Comparison of ENCODE assay signal across 8 cellular contexts in genomic region chr10:91632671-91633550, GRCh38. TPM values are rescaled to one million over a fixed set of nuclear protein-coding genes. Genes with fewer than 3 reads are reported as not detected.
DNase-seq lines count a peak whose midpoint lies in the region; ATAC-seq and TF ChIP-seq lines count a peak whose summit lies in the region.

TSS of gene PPP1R3C (minus strand) at chr10:91633071. CDS start at chr10:91632969, 102 bp downstream.

- H3K36me3 ChIP-seq in BJ (ENCODE audit: control insufficient read depth, insufficient read depth, low read length) (peaks cover 8% of the 10 kb centered on the region), SJCRH30 (no peaks in the 10 kb centered on the region), heart right ventricle (peaks cover 0 to 32% (median 13%) of the 10 kb centered on the region in 9 donors)

- ATAC-seq in GM19438 (IDR thresholded peaks at IDR 0.05; ENCODE audit: low read depth, unreplicated experiment) (peak; percentile 80), heart right ventricle (peak; percentile 90 to 98 (median 95))

- H3K9me3 Mint-ChIP-seq in osteocyte (ENCODE audit: unreplicated experiment): peaks cover 5% of the 10 kb centered on the region

- H3K9me3 ChIP-seq in SJCRH30 (replicated peaks): no peaks in the 10 kb centered on the region
- H3K9me3 ChIP-seq in heart right ventricle: no peaks in the 10 kb centered on the region

- peak; percentile 68 for DNase-seq in BJ (ENCODE audit: low read depth)
- DNase-seq in HS-5 (ENCODE audit: low read depth): peak; percentile 83
- DNase-seq in SJCRH30: peak; percentile 86 to 90
- peak; percentile 88 to 90 for DNase-seq in heart right ventricle
- peak; percentile 93 for DNase-seq in osteocyte (ENCODE audit: extremely low spot score, unreplicated experiment)
- DNase-seq in ureter (ENCODE audit: low spot score): peak; percentile 93

- peak within 1 kb of the TSS; percentile 32 for H3K27ac ChIP-seq in SJCRH30
- H3K27ac ChIP-seq in angular gyrus (ENCODE audit: low read depth, low read length): peak within 1 kb of the TSS; percentile 73
- H3K27ac ChIP-seq in heart right ventricle: peak within 1 kb of the TSS; percentile 50 to 88 (median 84)

- no peaks in the 10 kb centered on the region for H3K4me1 ChIP-seq in SJCRH30
- H3K4me1 ChIP-seq in heart right ventricle: peaks cover 0 to 40% (median 15%) of the 10 kb centered on the region in 9 donors

- peak within 1 kb of the TSS; percentile 85 for H3K27ac Mint-ChIP-seq in osteocyte (ENCODE audit: unreplicated experiment)

- POLR2A ChIA-PET in BJ (lab: Charles Lee): interaction anchor here (0.5 to 1.5 kb wide), 8 partner anchors 19 to 172 kb away, joined by 3 to 6 read pairs (median 4); no protein-coding TSS in a partner anchor

- CTCF ChIA-PET in BJ (lab: Yijun Ruan, JAX): interaction anchor here (0.6 to 6.3 kb wide), 25 partner anchors 11 to 334 kb away, joined by 3 to 116 read pairs (median 3); no protein-coding TSS in a partner anchor

- peaks cover 26% of the 10 kb centered on the region for H3K36me3 Mint-ChIP-seq in osteocyte (ENCODE audit: unreplicated experiment)

- H3K4me3 ChIP-seq in BJ (ENCODE audit: low read depth, low read length) (peak within 1 kb of the TSS; percentile 74), SJCRH30 (peak within 1 kb of the TSS; percentile 68), heart right ventricle (peak within 1 kb of the TSS; percentile 46 to 86 (median 72))

- TF ChIP-seq CTCF in BJ (IDR thresholded peaks at IDR 0.05; ENCODE audit: insufficient read depth, low read depth, low read length) (peak; percentile 55), heart right ventricle (IDR thresholded peaks at IDR 0.05) (peak in 6 of 9 donors; percentile 32 to 55 (median 40)), osteocyte (IDR thresholded peaks at IDR 0.05) (peak; percentile 43)

- 1 to 2% methylated on average over 61 of the region's 61 CpGs for WGBS in heart right ventricle, 2 donors

- no peaks in the 10 kb centered on the region for H3K27me3 Mint-ChIP-seq in osteocyte (ENCODE audit: unreplicated experiment)

- intact Hi-C loops in heart right ventricle (cut with DNase I): loop anchor here in 8 of 10 donors (1.0 to 10.0 kb wide), 9 partner anchors 25 to 338 kb away; partner anchors contain the start of gene BTAF1 (in 1 of the 8)

- peaks cover 68% of the 10 kb centered on the region for H3K4me1 Mint-ChIP-seq in osteocyte (ENCODE audit: unreplicated experiment)

- H3K27me3 ChIP-seq in BJ (ENCODE audit: control insufficient read depth, insufficient read depth, low read length) (no peaks in the 10 kb centered on the region), SJCRH30 (no peaks in the 10 kb centered on the region), heart right ventricle (peaks cover 0 to 31% (median 0%) of the 10 kb centered on the region in 7 donors)

- H3K4me3 Mint-ChIP-seq in osteocyte (ENCODE audit: unreplicated experiment): peak within 1 kb of the TSS; percentile 81

RNA-seq across cellular contexts. Expression of gene PPP1R3C, which starts in this region (rescaled TPM):
- 33.4 and 53.4 TPM in 2 replicates for polyA plus RNA-seq in BJ (2011; rRNA removed)
- 44.4 and 56.2 TPM in 2 replicates for polyA minus RNA-seq in BJ (2011; rRNA and poly(A)+ RNA removed)
- 5.7 and 5.9 TPM in 2 replicates for total RNA-seq in SJCRH30 (2014; rRNA removed; shearing (Covaris generic))
- 100 to 1,000 TPM; 121 to 315 (median 190) TPM for total RNA-seq in heart right ventricle
- 10 to 100 TPM; 27.5 to 41.0 TPM for polyA plus RNA-seq in heart right ventricle
- 15.7 and 16.2 TPM in 2 replicates for total RNA-seq in osteocyte
- total RNA-seq in ureter: 113 TPM

Comparison
In these comparisons a context has a peak if more than half of its experiments do, and no peak if none do; other contexts are left out.
1. Peak in every context shown above with its lines: DNase-seq, ATAC-seq, H3K4me3 ChIP-seq and H3K27ac ChIP-seq.
2. H3K27ac ChIP-seq: peak in every context shown above with its lines; median percentile 84 in heart right ventricle; 73 in angular gyrus; 32 in SJCRH30.